In genomic region chr1:246837418-246838117, GRCh38 we compare ENCODE assay signal across 12 cellular contexts.
DNase-seq lines count a peak whose midpoint lies in the region; ATAC-seq and TF ChIP-seq lines count a peak whose summit lies in the region.
"Had no signal": no experiment of that assay in that cellular context is flagged by ENCODE, and none has a peak within 500 bp of the region (broad histone marks: within the 10 kb centered on the region; RNA-seq: fewer than 3 reads in every experiment).

No MANE protein-coding gene starts in this region.

- H3K9me3 ChIP-seq in stomach: no peaks in the 10 kb centered on the region
- H3K9me3 ChIP-seq: neutrophil had no signal

- ATAC-seq in GM19372 (IDR thresholded peaks at IDR 0.05; ENCODE audit: low read depth, unreplicated experiment): peak; percentile 80

- H3K27ac ChIP-seq in stomach: no peak overlapping the region
- H3K27ac ChIP-seq: neutrophil had no signal

- no peak for TF ChIP-seq POLR2A in stomach (IDR thresholded peaks at IDR 0.05)

- H3K36me3 ChIP-seq in stomach: peaks cover 5 to 39% (median 36%) of the 10 kb centered on the region in 4 donors

- no peaks in the 10 kb centered on the region for H3K27me3 ChIP-seq in stomach
- H3K27me3 ChIP-seq: neutrophil had no signal

- WGBS in stomach, 5 donors: 82 to 88% (median 84%) methylated on average over 9 of the region's 9 CpGs

- H3K4me3 ChIP-seq in choroid plexus epithelial cell (ENCODE audit: low read depth, low read length) (no peak overlapping the region), stomach (no peak overlapping the region)

- no peak for TF ChIP-seq EP300 in stomach (IDR thresholded peaks at IDR 0.05)

- H3K4me1 ChIP-seq in stomach: no peaks in the 10 kb centered on the region

- DNase-seq in EL (peak; percentile 17), HPDE6-E6E7 (ENCODE audit: extremely low spot score) (peak; percentile 20), choroid plexus epithelial cell (ENCODE audit: low read depth) (peak; percentile 25), stomach (no peak), NCI-H2227 (lab: John Stamatoyannopoulos, UW; ENCODE audit: unreplicated experiment) (no peak), NCI-H526 (lab: John Stamatoyannopoulos, UW) (no peak)
- DNase-seq in activated CD8-positive, alpha-beta memory T cell treated with anti-CD3 and anti-CD28 coated beads, Interleukin-2, amount 50 U/mL, for 4 hours: no peak
- DNase-seq: GOT3, kidney glomerular epithelial cell, NCI-H774 had no signal

- intact Hi-C loops in stomach (cut with DNase I; ENCODE audit: low total_unique reads): no loop called here

- TF ChIP-seq CTCF in choroid plexus epithelial cell (conservative IDR thresholded peaks at IDR 0.05; ENCODE audit: low read depth, low read length) (no peak), stomach (IDR thresholded peaks at IDR 0.05) (no peak)

Comparison
In these comparisons a context has a peak if more than half of its experiments do, and no peak if none do; other contexts are left out.
1. DNase-seq: peak in EL (single experiment), HPDE6-E6E7 (single experiment) and choroid plexus epithelial cell (single experiment); none in stomach (single experiment), NCI-H2227 (single experiment), activated CD8-positive, alpha-beta memory T cell treated with anti-CD3 and anti-CD28 coated beads, Interleukin-2, amount 50 U/mL, for 4 hours (single experiment) and NCI-H526 (0 of 2).